1 cellular context compared by ENCODE assay signal in genomic region chr12:42325776-42326465, GRCh38.
A peak's percentile ranks its signal among the peaks of the same experiment; 100 is the strongest.
TF ChIP-seq lines count a peak whose summit lies in the region.

Gene PPHLN1, plus strand, starts transcription at chr12:42326167. Its CDS starts 9,736 bp downstream, at chr12:42335903.
A gene with protein sequence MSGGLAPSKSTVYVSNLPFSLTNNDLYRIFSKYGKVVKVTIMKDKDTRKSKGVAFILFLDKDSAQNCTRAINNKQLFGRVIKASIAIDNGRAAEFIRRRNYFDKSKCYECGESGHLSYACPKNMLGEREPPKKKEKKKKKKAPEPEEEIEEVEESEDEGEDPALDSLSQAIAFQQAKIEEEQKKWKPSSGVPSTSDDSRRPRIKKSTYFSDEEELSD (minus strand): TSS chr12:42326094. CDS start chr12:42324102, 1,992 bp downstream.

TF ChIP-seq in GM12878, 131 proteins besides CTCF, POLR2A, EP300 and RAD21 (continued from another document and continues in another):
- TF ChIP-seq RELB (IDR thresholded peaks at IDR 0.05; ENCODE audit: low read depth), result peak; percentile 75
- no peak for TF ChIP-seq SUPT20H (IDR thresholded peaks at IDR 0.05; ENCODE audit: borderline replicate concordance, control insufficient read depth, low read depth, low read length)
- no peak for TF ChIP-seq RELA (IDR thresholded peaks at IDR 0.05; ENCODE audit: borderline replicate concordance, partially characterized antibody)
- no peak for TF ChIP-seq TCF3 (IDR thresholded peaks at IDR 0.05; ENCODE audit: borderline replicate concordance, insufficient read depth, low read depth, low read length)
- no peak; the same call in 1 of the 2 replicates for TF ChIP-seq SIN3A (IDR thresholded peaks at IDR 0.05; ENCODE audit: low read depth, low read length)
- no peak for TF ChIP-seq HDAC2 (IDR thresholded peaks at IDR 0.05)
- no peak for TF ChIP-seq NRF1 (conservative IDR thresholded peaks at IDR 0.05; ENCODE audit: low read depth, low read length)
- no peak for TF ChIP-seq CBX3 (IDR thresholded peaks at IDR 0.05; ENCODE audit: borderline replicate concordance, low read depth)
- TF ChIP-seq, protein P1, sequence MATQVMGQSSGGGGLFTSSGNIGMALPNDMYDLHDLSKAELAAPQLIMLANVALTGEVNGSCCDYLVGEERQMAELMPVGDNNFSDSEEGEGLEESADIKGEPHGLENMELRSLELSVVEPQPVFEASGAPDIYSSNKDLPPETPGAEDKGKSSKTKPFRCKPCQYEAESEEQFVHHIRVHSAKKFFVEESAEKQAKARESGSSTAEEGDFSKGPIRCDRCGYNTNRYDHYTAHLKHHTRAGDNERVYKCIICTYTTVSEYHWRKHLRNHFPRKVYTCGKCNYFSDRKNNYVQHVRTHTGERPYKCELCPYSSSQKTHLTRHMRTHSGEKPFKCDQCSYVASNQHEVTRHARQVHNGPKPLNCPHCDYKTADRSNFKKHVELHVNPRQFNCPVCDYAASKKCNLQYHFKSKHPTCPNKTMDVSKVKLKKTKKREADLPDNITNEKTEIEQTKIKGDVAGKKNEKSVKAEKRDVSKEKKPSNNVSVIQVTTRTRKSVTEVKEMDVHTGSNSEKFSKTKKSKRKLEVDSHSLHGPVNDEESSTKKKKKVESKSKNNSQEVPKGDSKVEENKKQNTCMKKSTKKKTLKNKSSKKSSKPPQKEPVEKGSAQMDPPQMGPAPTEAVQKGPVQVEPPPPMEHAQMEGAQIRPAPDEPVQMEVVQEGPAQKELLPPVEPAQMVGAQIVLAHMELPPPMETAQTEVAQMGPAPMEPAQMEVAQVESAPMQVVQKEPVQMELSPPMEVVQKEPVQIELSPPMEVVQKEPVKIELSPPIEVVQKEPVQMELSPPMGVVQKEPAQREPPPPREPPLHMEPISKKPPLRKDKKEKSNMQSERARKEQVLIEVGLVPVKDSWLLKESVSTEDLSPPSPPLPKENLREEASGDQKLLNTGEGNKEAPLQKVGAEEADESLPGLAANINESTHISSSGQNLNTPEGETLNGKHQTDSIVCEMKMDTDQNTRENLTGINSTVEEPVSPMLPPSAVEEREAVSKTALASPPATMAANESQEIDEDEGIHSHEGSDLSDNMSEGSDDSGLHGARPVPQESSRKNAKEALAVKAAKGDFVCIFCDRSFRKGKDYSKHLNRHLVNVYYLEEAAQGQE (IDR thresholded peaks at IDR 0.05; ENCODE audit: low read depth, low read length), result no peak
- TF ChIP-seq, protein P2, sequence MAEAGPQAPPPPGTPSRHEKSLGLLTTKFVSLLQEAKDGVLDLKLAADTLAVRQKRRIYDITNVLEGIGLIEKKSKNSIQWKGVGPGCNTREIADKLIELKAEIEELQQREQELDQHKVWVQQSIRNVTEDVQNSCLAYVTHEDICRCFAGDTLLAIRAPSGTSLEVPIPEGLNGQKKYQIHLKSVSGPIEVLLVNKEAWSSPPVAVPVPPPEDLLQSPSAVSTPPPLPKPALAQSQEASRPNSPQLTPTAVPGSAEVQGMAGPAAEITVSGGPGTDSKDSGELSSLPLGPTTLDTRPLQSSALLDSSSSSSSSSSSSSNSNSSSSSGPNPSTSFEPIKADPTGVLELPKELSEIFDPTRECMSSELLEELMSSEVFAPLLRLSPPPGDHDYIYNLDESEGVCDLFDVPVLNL (IDR thresholded peaks at IDR 0.05; ENCODE audit: low read depth, low read length), result no peak
- TF ChIP-seq ZNF384 (IDR thresholded peaks at IDR 0.05; ENCODE audit: borderline replicate concordance, low read depth, low read length), result no peak
- TF ChIP-seq E2F8 (IDR thresholded peaks at IDR 0.05; ENCODE audit: low read depth, partially characterized antibody), result peak; percentile 60
- no peak for TF ChIP-seq MLLT1 (IDR thresholded peaks at IDR 0.05)
- 0 out of 2 replicates have a peak, but pooled peaks have one; percentile 33 for TF ChIP-seq HDGF (IDR thresholded peaks at IDR 0.05)
- TF ChIP-seq, protein P3, sequence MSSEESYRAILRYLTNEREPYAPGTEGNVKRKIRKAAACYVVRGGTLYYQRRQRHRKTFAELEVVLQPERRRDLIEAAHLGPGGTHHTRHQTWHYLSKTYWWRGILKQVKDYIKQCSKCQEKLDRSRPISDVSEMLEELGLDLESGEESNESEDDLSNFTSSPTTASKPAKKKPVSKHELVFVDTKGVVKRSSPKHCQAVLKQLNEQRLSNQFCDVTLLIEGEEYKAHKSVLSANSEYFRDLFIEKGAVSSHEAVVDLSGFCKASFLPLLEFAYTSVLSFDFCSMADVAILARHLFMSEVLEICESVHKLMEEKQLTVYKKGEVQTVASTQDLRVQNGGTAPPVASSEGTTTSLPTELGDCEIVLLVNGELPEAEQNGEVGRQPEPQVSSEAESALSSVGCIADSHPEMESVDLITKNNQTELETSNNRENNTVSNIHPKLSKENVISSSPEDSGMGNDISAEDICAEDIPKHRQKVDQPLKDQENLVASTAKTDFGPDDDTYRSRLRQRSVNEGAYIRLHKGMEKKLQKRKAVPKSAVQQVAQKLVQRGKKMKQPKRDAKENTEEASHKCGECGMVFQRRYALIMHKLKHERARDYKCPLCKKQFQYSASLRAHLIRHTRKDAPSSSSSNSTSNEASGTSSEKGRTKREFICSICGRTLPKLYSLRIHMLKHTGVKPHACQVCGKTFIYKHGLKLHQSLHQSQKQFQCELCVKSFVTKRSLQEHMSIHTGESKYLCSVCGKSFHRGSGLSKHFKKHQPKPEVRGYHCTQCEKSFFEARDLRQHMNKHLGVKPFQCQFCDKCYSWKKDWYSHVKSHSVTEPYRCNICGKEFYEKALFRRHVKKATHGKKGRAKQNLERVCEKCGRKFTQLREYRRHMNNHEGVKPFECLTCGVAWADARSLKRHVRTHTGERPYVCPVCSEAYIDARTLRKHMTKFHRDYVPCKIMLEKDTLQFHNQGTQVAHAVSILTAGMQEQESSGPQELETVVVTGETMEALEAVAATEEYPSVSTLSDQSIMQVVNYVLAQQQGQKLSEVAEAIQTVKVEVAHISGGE (CRISPR knock-in tag; IDR thresholded peaks at IDR 0.05), result 0 out of 2 replicates have a peak, but pooled peaks have one; percentile 7
- no peak for TF ChIP-seq TARDBP (IDR thresholded peaks at IDR 0.05; ENCODE audit: borderline replicate concordance)
- TF ChIP-seq SKIL (IDR thresholded peaks at IDR 0.05; ENCODE audit: low read depth, poor library complexity, severe bottlenecking), result no peak
- no peak for TF ChIP-seq SMARCA5 (IDR thresholded peaks at IDR 0.05)
- TF ChIP-seq ZNF217 (IDR thresholded peaks at IDR 0.05), result no peak
- no peak for TF ChIP-seq ZBED1 (IDR thresholded peaks at IDR 0.05; ENCODE audit: borderline replicate concordance)
- no peak for TF ChIP-seq HDAC6 (IDR thresholded peaks at IDR 0.05; ENCODE audit: unreplicated experiment)
- no peak for TF ChIP-seq ZBTB33 (IDR thresholded peaks at IDR 0.05)
- no peak for TF ChIP-seq MEF2B (IDR thresholded peaks at IDR 0.05; ENCODE audit: partially characterized antibody, poor library complexity, severe bottlenecking)
- TF ChIP-seq DPF2 (IDR thresholded peaks at IDR 0.05), result 0 out of 2 replicates have a peak, but pooled peaks have one; percentile 22
- TF ChIP-seq, protein P4, sequence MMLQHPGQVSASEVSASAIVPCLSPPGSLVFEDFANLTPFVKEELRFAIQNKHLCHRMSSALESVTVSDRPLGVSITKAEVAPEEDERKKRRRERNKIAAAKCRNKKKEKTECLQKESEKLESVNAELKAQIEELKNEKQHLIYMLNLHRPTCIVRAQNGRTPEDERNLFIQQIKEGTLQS (IDR thresholded peaks at IDR 0.05; ENCODE audit: borderline replicate concordance, extremely low read depth, low read depth, low read length), result peak; percentile 59; the same call in 1 of the 2 replicates
- peak; percentile 24; the same call in 1 of the 2 replicates for TF ChIP-seq NR2C1 (IDR thresholded peaks at IDR 0.05)
- 0 out of 4 replicates have a peak, but pooled peaks of 1 of the 2 experiments have one; percentile 25 for TF ChIP-seq IKZF2 (IDR thresholded peaks at IDR 0.05)
- TF ChIP-seq KDM1A (IDR thresholded peaks at IDR 0.05; ENCODE audit: borderline replicate concordance), result no peak
- no peak for TF ChIP-seq SUZ12 (IDR thresholded peaks at IDR 0.05; ENCODE audit: unreplicated experiment)
- no peak for TF ChIP-seq ZNF274 (IDR thresholded peaks at IDR 0.05; ENCODE audit: insufficient read depth, insufficient read length)
- 0 out of 2 replicates have a peak, but pooled peaks have one; percentile 28 for TF ChIP-seq CHD2 (IDR thresholded peaks at IDR 0.05; ENCODE audit: borderline replicate concordance, low read depth, low read length)
- TF ChIP-seq YY1 (IDR thresholded peaks at IDR 0.05; ENCODE audit: low read depth, low read length), result peak; percentile 63; the same call in 1 of the 2 replicates
- peak; percentile 72 for TF ChIP-seq IKZF1 (conservative IDR thresholded peaks at IDR 0.05)
